ENCODE assay signal across 3 cellular contexts in the genomic region with DNA sequence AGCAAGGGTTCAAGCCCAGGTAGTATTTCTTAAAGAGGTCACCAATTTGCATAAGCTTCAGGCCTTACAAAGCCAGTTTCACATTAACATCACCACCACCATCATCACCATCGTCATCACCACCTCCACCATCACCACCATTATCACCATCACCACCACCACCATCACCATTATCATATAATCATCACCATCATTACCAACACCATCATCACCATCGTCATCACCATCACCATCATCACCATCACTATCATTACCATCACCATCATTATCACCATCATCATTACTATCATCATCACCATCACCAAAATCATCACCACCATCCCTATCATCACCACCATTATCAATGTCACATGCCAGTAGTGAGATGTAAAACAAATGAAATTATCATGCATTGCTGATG.
TF ChIP-seq lines count a peak whose summit lies in the region.

No MANE protein-coding gene starts in this region.

TF ChIP-seq in HepG2, 621 proteins besides CTCF, POLR2A, EP300 and RAD21:
- TF ChIP-seq TEAD2 (CRISPR knock-in tag; IDR thresholded peaks at IDR 0.05), result no peak
- TF ChIP-seq HOXA7 (CRISPR knock-in tag; IDR thresholded peaks at IDR 0.05), result no peak
- peak; percentile 97 for TF ChIP-seq CREB1 (IDR thresholded peaks at IDR 0.05)
- no peak for TF ChIP-seq CREB1 (CRISPR knock-in tag; IDR thresholded peaks at IDR 0.05)
- TF ChIP-seq GLI4 (CRISPR knock-in tag; IDR thresholded peaks at IDR 0.05; ENCODE audit: borderline replicate concordance), result no peak
- TF ChIP-seq ATF7 (IDR thresholded peaks at IDR 0.05), result 0 out of 2 replicates have a peak, but pooled peaks have one; percentile 21
- TF ChIP-seq ATF7 (CRISPR knock-in tag; IDR thresholded peaks at IDR 0.05), result no peak

TF ChIP-seq in IMR-90, 13 proteins besides CTCF, POLR2A, EP300 and RAD21:
- TF ChIP-seq, protein P1, sequence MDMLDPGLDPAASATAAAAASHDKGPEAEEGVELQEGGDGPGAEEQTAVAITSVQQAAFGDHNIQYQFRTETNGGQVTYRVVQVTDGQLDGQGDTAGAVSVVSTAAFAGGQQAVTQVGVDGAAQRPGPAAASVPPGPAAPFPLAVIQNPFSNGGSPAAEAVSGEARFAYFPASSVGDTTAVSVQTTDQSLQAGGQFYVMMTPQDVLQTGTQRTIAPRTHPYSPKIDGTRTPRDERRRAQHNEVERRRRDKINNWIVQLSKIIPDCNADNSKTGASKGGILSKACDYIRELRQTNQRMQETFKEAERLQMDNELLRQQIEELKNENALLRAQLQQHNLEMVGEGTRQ (IDR thresholded peaks at IDR 0.05; ENCODE audit: low read depth, low read length), result no peak
- no peak for TF ChIP-seq RCOR1 (IDR thresholded peaks at IDR 0.05; ENCODE audit: insufficient replicate concordance, low read length)
- TF ChIP-seq, protein P2, sequence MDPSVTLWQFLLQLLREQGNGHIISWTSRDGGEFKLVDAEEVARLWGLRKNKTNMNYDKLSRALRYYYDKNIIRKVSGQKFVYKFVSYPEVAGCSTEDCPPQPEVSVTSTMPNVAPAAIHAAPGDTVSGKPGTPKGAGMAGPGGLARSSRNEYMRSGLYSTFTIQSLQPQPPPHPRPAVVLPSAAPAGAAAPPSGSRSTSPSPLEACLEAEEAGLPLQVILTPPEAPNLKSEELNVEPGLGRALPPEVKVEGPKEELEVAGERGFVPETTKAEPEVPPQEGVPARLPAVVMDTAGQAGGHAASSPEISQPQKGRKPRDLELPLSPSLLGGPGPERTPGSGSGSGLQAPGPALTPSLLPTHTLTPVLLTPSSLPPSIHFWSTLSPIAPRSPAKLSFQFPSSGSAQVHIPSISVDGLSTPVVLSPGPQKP (IDR thresholded peaks at IDR 0.05; ENCODE audit: borderline replicate concordance, low read depth, low read length), result no peak
- no peak for TF ChIP-seq RFX5 (IDR thresholded peaks at IDR 0.05; ENCODE audit: low read depth, low read length)
- TF ChIP-seq CEBPB (IDR thresholded peaks at IDR 0.05; ENCODE audit: low read depth, low read length), result no peak
- no peak for TF ChIP-seq CHD1 (IDR thresholded peaks at IDR 0.05; ENCODE audit: low read depth, low read length)
- TF ChIP-seq BHLHE40 (IDR thresholded peaks at IDR 0.05; ENCODE audit: low read depth, low read length), result no peak
- no peak for TF ChIP-seq NFE2L2 (IDR thresholded peaks at IDR 0.05; ENCODE audit: low read depth, low read length)

TF ChIP-seq in neural cell, 6 proteins besides CTCF, POLR2A, EP300 and RAD21:
- TF ChIP-seq, protein P3, sequence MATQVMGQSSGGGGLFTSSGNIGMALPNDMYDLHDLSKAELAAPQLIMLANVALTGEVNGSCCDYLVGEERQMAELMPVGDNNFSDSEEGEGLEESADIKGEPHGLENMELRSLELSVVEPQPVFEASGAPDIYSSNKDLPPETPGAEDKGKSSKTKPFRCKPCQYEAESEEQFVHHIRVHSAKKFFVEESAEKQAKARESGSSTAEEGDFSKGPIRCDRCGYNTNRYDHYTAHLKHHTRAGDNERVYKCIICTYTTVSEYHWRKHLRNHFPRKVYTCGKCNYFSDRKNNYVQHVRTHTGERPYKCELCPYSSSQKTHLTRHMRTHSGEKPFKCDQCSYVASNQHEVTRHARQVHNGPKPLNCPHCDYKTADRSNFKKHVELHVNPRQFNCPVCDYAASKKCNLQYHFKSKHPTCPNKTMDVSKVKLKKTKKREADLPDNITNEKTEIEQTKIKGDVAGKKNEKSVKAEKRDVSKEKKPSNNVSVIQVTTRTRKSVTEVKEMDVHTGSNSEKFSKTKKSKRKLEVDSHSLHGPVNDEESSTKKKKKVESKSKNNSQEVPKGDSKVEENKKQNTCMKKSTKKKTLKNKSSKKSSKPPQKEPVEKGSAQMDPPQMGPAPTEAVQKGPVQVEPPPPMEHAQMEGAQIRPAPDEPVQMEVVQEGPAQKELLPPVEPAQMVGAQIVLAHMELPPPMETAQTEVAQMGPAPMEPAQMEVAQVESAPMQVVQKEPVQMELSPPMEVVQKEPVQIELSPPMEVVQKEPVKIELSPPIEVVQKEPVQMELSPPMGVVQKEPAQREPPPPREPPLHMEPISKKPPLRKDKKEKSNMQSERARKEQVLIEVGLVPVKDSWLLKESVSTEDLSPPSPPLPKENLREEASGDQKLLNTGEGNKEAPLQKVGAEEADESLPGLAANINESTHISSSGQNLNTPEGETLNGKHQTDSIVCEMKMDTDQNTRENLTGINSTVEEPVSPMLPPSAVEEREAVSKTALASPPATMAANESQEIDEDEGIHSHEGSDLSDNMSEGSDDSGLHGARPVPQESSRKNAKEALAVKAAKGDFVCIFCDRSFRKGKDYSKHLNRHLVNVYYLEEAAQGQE (IDR thresholded peaks at IDR 0.05; ENCODE audit: borderline replicate concordance), result no peak
- TF ChIP-seq MXI1 (conservative IDR thresholded peaks at IDR 0.05; ENCODE audit: poor library complexity, severe bottlenecking) (no peak), TAF1 (IDR thresholded peaks at IDR 0.05; ENCODE audit: low read depth) (no peak), POLR2AphosphoS5 (IDR thresholded peaks at IDR 0.05) (no peak), SMC3 (conservative IDR thresholded peaks at IDR 0.05; ENCODE audit: poor library complexity) (no peak), EZH2 (IDR thresholded peaks at IDR 0.05; ENCODE audit: borderline replicate concordance, insufficient read depth, low read length, poor library complexity, severe bottlenecking) (no peak)
